Comparison of ENCODE assay signal across 18 cellular contexts in genomic region chr9:72354704-72355103, GRCh38. TPM values are rescaled to one million over a fixed set of nuclear protein-coding genes. Genes with fewer than 3 reads are reported as not detected.
DNase-seq lines count a peak whose midpoint lies in the region; ATAC-seq, FAIRE-seq and TF ChIP-seq lines count a peak whose summit lies in the region.
"Had no signal": no experiment of that assay in that cellular context is flagged by ENCODE, and none has a peak within 500 bp of the region (broad histone marks: within the 10 kb centered on the region; RNA-seq: fewer than 3 reads in every experiment).

No MANE protein-coding gene starts in this region.

- peak overlapping the region in 2 of 3 donors; percentile 45 to 63 for H3K27ac Mint-ChIP-seq in IgD-negative memory B cell
- H3K27ac Mint-ChIP-seq in effector memory CD8-positive, alpha-beta T cell, result peak overlapping the region; percentile 6 to 59

- H3K9me3 Mint-ChIP-seq in IgD-negative memory B cell, result no peaks in the 10 kb centered on the region
- H3K9me3 Mint-ChIP-seq in effector memory CD8-positive, alpha-beta T cell, result no peaks in the 10 kb centered on the region
- H3K9me3 Mint-ChIP-seq: CD8-positive, alpha-beta T cell; H9 had no signal

- peaks cover 3% of the 10 kb centered on the region for H3K36me3 Mint-ChIP-seq in IgD-negative memory B cell
- H3K36me3 Mint-ChIP-seq in effector memory CD8-positive, alpha-beta T cell (ENCODE audit: insufficient read depth), result peaks cover 83% of the 10 kb centered on the region

- H3K4me3 Mint-ChIP-seq in IgD-negative memory B cell, result no peak overlapping the region
- no peak overlapping the region for H3K4me3 Mint-ChIP-seq in effector memory CD8-positive, alpha-beta T cell
- H3K4me3 Mint-ChIP-seq: CD8-positive, alpha-beta T cell; H9 had no signal

- DNase-seq in DMS53 (lab: John Stamatoyannopoulos, UW), result peak; percentile 17
- DNase-seq in DMS53 treated with DMSO at 0.1 percent for 48 hours (lab: John Stamatoyannopoulos, UW; ENCODE audit: unreplicated experiment), result no peak
- no peak for DNase-seq in effector memory CD8-positive, alpha-beta T cell
- no peak for DNase-seq in sciatic nerve (ENCODE audit: low spot score)
- no peak for DNase-seq in D721Med (ENCODE audit: insufficient read length, low spot score)
- DNase-seq in activated T-cell treated with anti-CD3 and anti-CD28 coated beads for 4 hours, result no peak
- DNase-seq: 8988T; CD8-positive, alpha-beta T cell; GF-D8; H9; KG1; NCI-H1436 treated with DMSO at 0.1 percent for 48 hours; NCI-H2081; NCI-H510A; NCI-H774; PC-9 had no signal

- TF ChIP-seq CTCF in D721Med (IDR thresholded peaks at IDR 0.05; ENCODE audit: insufficient read depth, missing control alignments), result no peak

- ATAC-seq in effector memory CD8-positive, alpha-beta T cell (replicated peaks), result no peak
- ATAC-seq in sciatic nerve, result peak; percentile 23
- no peak for ATAC-seq in GM19023 (IDR thresholded peaks at IDR 0.05; ENCODE audit: unreplicated experiment)
- ATAC-seq: CD8-positive, alpha-beta T cell had no signal

- intact Hi-C loops in sciatic nerve (cut with DNase I), result no loop called here

- no peaks in the 10 kb centered on the region for H3K27me3 Mint-ChIP-seq in IgD-negative memory B cell
- no peaks in the 10 kb centered on the region for H3K27me3 Mint-ChIP-seq in effector memory CD8-positive, alpha-beta T cell

- H3K4me1 Mint-ChIP-seq in IgD-negative memory B cell, result peaks cover 11 to 53% (median 43%) of the 10 kb centered on the region in 3 donors
- peaks cover 12 to 24% of the 10 kb centered on the region in 2 donors for H3K4me1 Mint-ChIP-seq in effector memory CD8-positive, alpha-beta T cell (ENCODE audit: low read depth in 2 of 2)

- FAIRE-seq in D721Med (lab: Jason Lieb, UNC), result no peak

RNA-seq across cellular contexts. Expression of gene ZFAND5, which starts 10.3 kb away (rescaled TPM):
- polyA plus RNA-seq in IgD-negative memory B cell, result 110 TPM
- 222 TPM for total RNA-seq in sciatic nerve
